ENCODE assay signal across 8 cellular contexts in the genomic region with DNA sequence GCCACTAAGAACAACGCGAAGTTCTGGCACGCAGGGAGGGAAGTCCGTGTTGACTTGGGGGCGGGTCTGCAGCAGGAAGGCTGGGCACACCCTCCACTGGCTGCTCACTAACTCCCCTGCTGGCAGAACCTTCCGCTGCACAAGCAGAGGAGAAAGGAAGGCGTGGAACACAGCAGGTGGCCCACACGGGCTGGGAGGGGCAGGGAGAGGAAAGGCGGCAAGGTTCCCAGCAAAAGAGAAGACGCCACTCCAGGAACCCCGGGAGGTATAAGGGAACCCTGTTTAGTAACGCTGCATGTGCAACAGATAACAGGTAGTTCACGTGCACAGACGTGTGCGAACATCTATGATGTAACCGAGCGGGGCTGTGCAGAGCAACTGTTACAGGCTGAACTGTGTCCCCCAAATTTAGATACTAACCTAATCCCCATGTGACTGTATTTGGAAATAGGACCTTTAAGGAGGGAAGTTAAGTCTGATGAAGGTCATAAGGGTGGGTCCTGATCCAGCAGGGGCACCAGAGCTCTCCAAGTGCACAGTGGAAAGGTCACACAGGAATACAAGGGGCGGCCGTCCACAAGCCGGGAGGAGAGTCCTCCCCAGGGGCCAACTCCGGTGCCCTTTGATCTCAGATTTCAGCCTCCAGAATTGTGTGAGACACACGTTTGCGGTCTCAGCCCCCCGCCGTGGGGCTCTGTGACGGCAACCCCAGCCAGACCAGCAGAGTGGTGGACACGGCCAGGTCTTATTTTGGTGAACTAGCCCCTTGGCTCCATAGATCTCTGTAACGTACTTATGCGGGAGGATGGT.
DNase-seq lines count a peak whose midpoint lies in the region; ATAC-seq, FAIRE-seq and TF ChIP-seq lines count a peak whose summit lies in the region.
"Not testable (repeated sequence)": the region's sequence is repeated elsewhere in the genome, so short reads cannot be mapped to it uniquely, and the experiment has no call there.

No MANE protein-coding gene starts in this region.

- H3K9me1 ChIP-seq in IMR-90 (ENCODE audit: insufficient read depth, low read length): not testable (repeated sequence)

- in situ Hi-C loops in IMR-90 (cut with MboI; ENCODE audit: low sequenced_read_pairs): not testable (repeated sequence)

- not testable (repeated sequence) for H3K4me3 Mint-ChIP-seq in CD14-positive monocyte

- BruUV-seq in IMR-90 (replicated peaks; lab: Mats Ljungman, UMichigan): not testable (repeated sequence)

- H2AK5ac ChIP-seq in IMR-90 (ENCODE audit: low read depth, low read length): not testable (repeated sequence)

- H3K79me1 ChIP-seq in IMR-90 (ENCODE audit: low read depth in 1 of 2, low read length in 2 of 2): not testable (repeated sequence)

- H3K4me1 Mint-ChIP-seq in CD14-positive monocyte: peaks cover 13% of the 10 kb centered on the region

- not testable (repeated sequence) for H2AK9ac ChIP-seq in IMR-90 (replicated peaks; ENCODE audit: low read depth, low read length, poor library complexity)

- not testable (repeated sequence) for H3K14ac ChIP-seq in IMR-90 (replicated peaks; ENCODE audit: low read depth, low read length)

- not testable (repeated sequence) for H3K4me1 ChIP-seq in IMR-90 (ENCODE audit: control insufficient read depth, insufficient read depth, low read length); cardiac muscle cell (ENCODE audit: low read depth)

- peak; percentile 39 for TF ChIP-seq CTCF in CD14-positive monocyte (IDR thresholded peaks at IDR 0.05)
- TF ChIP-seq CTCF in IMR-90 (conservative IDR thresholded peaks at IDR 0.05; ENCODE audit: low read depth, low read length): not testable (repeated sequence)
- peak; percentile 24 for TF ChIP-seq CTCF in bronchial epithelial cell (IDR thresholded peaks at IDR 0.05; ENCODE audit: insufficient read depth, low read length, severe bottlenecking)
- TF ChIP-seq CTCF in cardiac muscle cell (IDR thresholded peaks at IDR 0.05; ENCODE audit: low read depth, low read length): peak; percentile 39

- not testable (repeated sequence) for H2AFZ ChIP-seq in IMR-90 (replicated peaks; ENCODE audit: low read length, poor library complexity)

- DNase-seq in CD14-positive monocyte (ENCODE audit: low spot score); IMR-90; bronchial epithelial cell (ENCODE audit: low read depth): not testable (repeated sequence)
- DNase-seq in NCI-H82 treated with DMSO at 0.1 percent for 48 hours (lab: John Stamatoyannopoulos, UW; ENCODE audit: unreplicated experiment): peak; percentile 10
- DNase-seq in activated CD4-positive, alpha-beta T cell treated with anti-CD3 and anti-CD28 coated beads, Interleukin-2, amount 50 U/mL, for 48 hours: peak; percentile 12 to 17
- peak in 1 of 2 donors; percentile 18 for DNase-seq in cardiac muscle cell (ENCODE audit: low read depth in 1 of 2, low spot score in 1 of 2)
- DNase-seq in mucosa of gallbladder (ENCODE audit: low spot score): peak; percentile 40
- peak; percentile 14 for DNase-seq in stimulated activated CD4-positive, alpha-beta T cell treated with anti-CD3 and anti-CD28 coated beads, Interleukin-1b, Interleukin-23, amount 100 ng/mL, for 48 hours

- peaks cover 19 to 37% of the 10 kb centered on the region in 2 donors for H3K36me3 Mint-ChIP-seq in CD14-positive monocyte

- not testable (repeated sequence) for TF ChIP-seq RAD21 in IMR-90 (IDR thresholded peaks at IDR 0.05; ENCODE audit: low read length)

- not testable (repeated sequence) for H3K4me3 ChIP-seq in IMR-90 (ENCODE audit: insufficient read depth, low read depth, low read length); bronchial epithelial cell (ENCODE audit: low read depth, low read length); cardiac muscle cell

- not testable (repeated sequence) for H4K5ac ChIP-seq in IMR-90 (ENCODE audit: low read depth, low read length)

- peak overlapping the region in 1 of 7 donors; percentile 80 for H3K27ac Mint-ChIP-seq in CD14-positive monocyte

- intact Hi-C loops in CD14-positive monocyte (cut with micrococcal nuclease); IMR-90 (cut with micrococcal nuclease): not testable (repeated sequence)

- not testable (repeated sequence) for H4K8ac ChIP-seq in IMR-90 (ENCODE audit: low read depth in 2 of 2, low read length in 2 of 2)

- peak; percentile 99 for FAIRE-seq in bronchial epithelial cell (lab: Jason Lieb, UNC)

- H3K9ac ChIP-seq in IMR-90 (ENCODE audit: low read depth, low read length): not testable (repeated sequence)

- H3K9me3 ChIP-seq in IMR-90 (ENCODE audit: control insufficient read depth, insufficient read depth, low read length); cardiac muscle cell (ENCODE audit: low read depth): not testable (repeated sequence)

- H2BK20ac ChIP-seq in IMR-90 (ENCODE audit: low read depth, low read length): not testable (repeated sequence)

- dilution Hi-C loops in IMR-90 (cut with HindIII; ENCODE audit: low sequenced_read_pairs, unreplicated experiment): not testable (repeated sequence)

- H3K4ac ChIP-seq in IMR-90 (ENCODE audit: low read depth, low read length): not testable (repeated sequence)

- H3K36me3 ChIP-seq in IMR-90 (ENCODE audit: control insufficient read depth, insufficient read depth, low read length); bronchial epithelial cell (ENCODE audit: control insufficient read depth, insufficient read depth, low read length); cardiac muscle cell: not testable (repeated sequence)

- not testable (repeated sequence) for H2BK120ac ChIP-seq in IMR-90 (ENCODE audit: low read depth, low read length)

- not testable (repeated sequence) for H3K27ac ChIP-seq in IMR-90 (ENCODE audit: insufficient read depth, low read length); cardiac muscle cell

- POLR2A ChIA-PET in IMR-90 (lab: Charles Lee; ENCODE audit: unreplicated experiment): not testable (repeated sequence)

- peaks cover 6 to 32% (median 12%) of the 10 kb centered on the region in 7 donors for H3K9me3 Mint-ChIP-seq in CD14-positive monocyte

- ATAC-seq in IMR-90 (ENCODE audit: low read depth): peak; percentile 89

- not testable (repeated sequence) for H3K27me3 ChIP-seq in IMR-90 (ENCODE audit: control insufficient read depth, insufficient read depth, low read length); bronchial epithelial cell (ENCODE audit: control insufficient read depth, insufficient read depth, low read length); cardiac muscle cell

- WGBS in IMR-90 (ENCODE audit: extremely low coverage in 2 of 2, insufficient read length in 1 of 2), 2 experiments: 75% methylated on average over 14 of the region's 29 CpGs; no CpG with 5 or more reads in 1 of the 2 experiments

- not testable (repeated sequence) for H2BK15ac ChIP-seq in IMR-90 (ENCODE audit: low read depth, low read length)

- not testable (repeated sequence) for H3K27me3 Mint-ChIP-seq in CD14-positive monocyte (ENCODE audit: low read depth in 3 of 3)

- CTCF ChIA-PET in IMR-90 (lab: Yijun Ruan, JAX): not testable (repeated sequence)

- not testable (repeated sequence) for H3K23ac ChIP-seq in IMR-90 (ENCODE audit: low read depth, low read length)

- H3K18ac ChIP-seq in IMR-90 (ENCODE audit: low read depth, low read length): not testable (repeated sequence)

- H4K20me1 ChIP-seq in IMR-90 (ENCODE audit: insufficient read depth, low read length): not testable (repeated sequence)

- H4K91ac ChIP-seq in IMR-90 (ENCODE audit: insufficient read depth, low read depth, low read length): not testable (repeated sequence)

- not testable (repeated sequence) for TF ChIP-seq POLR2A in IMR-90 (IDR thresholded peaks at IDR 0.05; ENCODE audit: low read depth, low read length)

- H3K56ac ChIP-seq in IMR-90 (ENCODE audit: extremely low read depth, insufficient read depth, low read length): not testable (repeated sequence)

- H2BK5ac ChIP-seq in IMR-90 (ENCODE audit: low read depth, low read length, poor library complexity, severe bottlenecking): not testable (repeated sequence)

- not testable (repeated sequence) for H3K4me2 ChIP-seq in IMR-90 (ENCODE audit: low read depth, low read length)
